In genomic region chr5:33441241-33441844, GRCh38 we compare ENCODE assay signal across 8 cellular contexts. TPM values are rescaled to one million over a fixed set of nuclear protein-coding genes. Genes with fewer than 3 reads are reported as not detected.
DNase-seq lines count a peak whose midpoint lies in the region; ATAC-seq, FAIRE-seq and TF ChIP-seq lines count a peak whose summit lies in the region.

No MANE protein-coding gene starts in this region.

- CTCF ChIA-PET in K562 (lab: Yijun Ruan, JAX; ENCODE audit: low intra/inter-chr PET ratio), result no interaction called here

- TF ChIP-seq CTCF in K562 (IDR thresholded peaks at IDR 0.05 in 2 of 3, conservative IDR thresholded peaks at IDR 0.05 in 1 of 3; ENCODE audit: insufficient read depth in 2 of 3, low read depth in 1 of 3, low read length in 3 of 3) (no peak), kidney epithelial cell (IDR thresholded peaks at IDR 0.05; ENCODE audit: insufficient read depth, low read length, poor library complexity, severe bottlenecking) (no peak)

- TSS peak; percentile 66 for BruUV-seq in K562 (replicated peaks; lab: Mats Ljungman, UMichigan)

- peak overlapping the region; percentile 98 for H3K27ac ChIP-seq in HUES6 (ENCODE audit: low read depth, low read length)
- peak overlapping the region; percentile 77 for H3K27ac ChIP-seq in SJSA1
- peak overlapping the region; percentile 99 for H3K27ac ChIP-seq in K562 (ENCODE audit: extremely low read depth, low read depth, low read length)

- peak; percentile 37 for TF ChIP-seq POLR2A in K562 (conservative IDR thresholded peaks at IDR 0.05)

- intact Hi-C loops in K562 (cut with micrococcal nuclease), result loop anchor here (2.0 kb wide), 1 partner anchor 33 kb away; no protein-coding TSS in a partner anchor

- H3K27me3 ChIP-seq in HUES6 (ENCODE audit: control insufficient read depth, insufficient read depth, low read length), result no peaks in the 10 kb centered on the region
- H3K27me3 ChIP-seq in SJSA1 (replicated peaks), result no peaks in the 10 kb centered on the region
- H3K27me3 ChIP-seq in K562 (ENCODE audit: control insufficient read depth in 2 of 2, insufficient read depth in 2 of 2, low read length in 2 of 2), result no peaks in the 10 kb centered on the region
- H3K27me3 ChIP-seq in kidney epithelial cell (ENCODE audit: control insufficient read depth, insufficient read depth, low read length), result no peaks in the 10 kb centered on the region

- 1% methylated on average over 16 of the region's 16 CpGs for WGBS in K562 (ENCODE audit: insufficient coverage, low coverage, missing lambda C conversion rate)

- H3K4me2 ChIP-seq in K562 (ENCODE audit: insufficient read depth, low read length), result peak overlapping the region; percentile 90

- peaks cover 74% of the 10 kb centered on the region for H3K79me2 ChIP-seq in K562 (ENCODE audit: control insufficient read depth, insufficient read depth, low read length)

- in situ Hi-C loops in K562 (cut with MboI), result loop anchor here (25.0 kb wide), 1 partner anchor 1021 kb away; no protein-coding TSS in a partner anchor

- H3K9ac ChIP-seq in HUES6 (ENCODE audit: low read length), result peak overlapping the region; percentile 99
- peak overlapping the region; percentile 93 to 99 for H3K9ac ChIP-seq in K562 (ENCODE audit: insufficient read depth in 1 of 2, low read depth in 2 of 2, low read length in 2 of 2)

- H4K20me1 ChIP-seq in K562 (replicated peaks; ENCODE audit: control insufficient read depth, insufficient read depth, low read length), result peaks cover 22% of the 10 kb centered on the region

- TF ChIP-seq RAD21 in K562 (CRISPR knock-in tag; conservative IDR thresholded peaks at IDR 0.05 in 1 of 2, IDR thresholded peaks at IDR 0.05 in 1 of 2), result no peak

- ATAC-seq in K562, result peak; percentile 69
- ATAC-seq in GM18858 (IDR thresholded peaks at IDR 0.05; ENCODE audit: unreplicated experiment), result no peak

- H2AFZ ChIP-seq in K562 (ENCODE audit: low read depth, low read length), result peak overlapping the region; percentile 95

- POLR2A ChIA-PET in K562 (lab: Yijun Ruan, JAX), result interaction anchor here (0.6 to 2.8 kb wide), 9 partner anchors 16 to 970 kb away, joined by 3 to 10 read pairs (median 3); no protein-coding TSS in a partner anchor

- H3K4me3 ChIP-seq in HUES6 (ENCODE audit: low read depth, low read length), result peak overlapping the region; percentile 94
- H3K4me3 ChIP-seq in SJSA1, result peak overlapping the region; percentile 56
- H3K4me3 ChIP-seq in K562, result peak overlapping the region; percentile 94
- peak overlapping the region; percentile 79 for H3K4me3 ChIP-seq in kidney epithelial cell (ENCODE audit: low read depth, low read length)

- FAIRE-seq in GM18507 (lab: Jason Lieb, UNC) (peak; percentile 38), K562 (lab: Jason Lieb, UNC) (no peak)

- DNase-seq in A172 (ENCODE audit: low spot score) (peak; percentile 68), GM18507 (ENCODE audit: extremely low spot score, insufficient read length, low read depth) (no peak), SJSA1 (ENCODE audit: low read depth in 1 of 2, low spot score in 2 of 2) (no peak), K562 (ENCODE audit: extremely low read depth in 1 of 4, low spot score in 3 of 4) (peak; percentile 76 to 92 (median 80)), kidney epithelial cell (ENCODE audit: low read depth) (no peak)
- DNase-seq in stimulated activated CD8-positive, alpha-beta memory T cell treated with anti-CD3 and anti-CD28 coated beads, Interleukin-12 subunit alpha, Interleukin-12 subunit beta, amount 100 ng/mL, for 4 hours (ENCODE audit: low read depth), result peak; percentile 31

- TF ChIP-seq EP300 in K562 (IDR thresholded peaks at IDR 0.05; ENCODE audit: low read length), result no peak

- H3K9me3 ChIP-seq in HUES6 (ENCODE audit: control insufficient read depth, insufficient read depth, low read depth, low read length), result no peaks in the 10 kb centered on the region
- no peaks in the 10 kb centered on the region for H3K9me3 ChIP-seq in SJSA1 (replicated peaks)
- no peaks in the 10 kb centered on the region for H3K9me3 ChIP-seq in K562 (replicated peaks; ENCODE audit: control insufficient read depth, insufficient read depth, low read depth, low read length)

- H3K9me1 ChIP-seq in K562 (ENCODE audit: control insufficient read depth, insufficient read depth, low read length), result peaks cover 5% of the 10 kb centered on the region

- H3K4me1 ChIP-seq in HUES6 (ENCODE audit: control insufficient read depth, insufficient read depth, low read length) (peaks cover 23% of the 10 kb centered on the region), SJSA1 (replicated peaks) (0 out of 2 replicates have a peak, but pooled peaks cover 3% of the 10 kb centered on the region), K562 (replicated peaks in 1 of 2; ENCODE audit: control insufficient read depth in 2 of 2, insufficient read depth in 2 of 2, low read length in 2 of 2) (peaks cover 6 to 14% of the 10 kb centered on the region in 2 experiments; a peak in 4 of 5 replicates)

- H3K36me3 ChIP-seq in HUES6 (ENCODE audit: control insufficient read depth, insufficient read depth, low read length) (peaks cover 39% of the 10 kb centered on the region), SJSA1 (peaks cover 15% of the 10 kb centered on the region), K562 (ENCODE audit: control insufficient read depth, insufficient read depth, low read length) (peaks cover 34% of the 10 kb centered on the region), kidney epithelial cell (ENCODE audit: control insufficient read depth, insufficient read depth, low read length) (no peaks in the 10 kb centered on the region)

TF ChIP-seq in K562, 482 proteins besides CTCF, POLR2A, EP300 and RAD21 (continues in another document):
- TF ChIP-seq NCOA4 (IDR thresholded peaks at IDR 0.05; ENCODE audit: partially characterized antibody) (no peak), RBBP5 (IDR thresholded peaks at IDR 0.05; ENCODE audit: borderline replicate concordance, insufficient read depth, low read length, poor library complexity, severe bottlenecking) (peak; percentile 15), GATA2 (CRISPR knock-in tag; IDR thresholded peaks at IDR 0.05) (no peak), ZNF263 (CRISPR knock-in tag; IDR thresholded peaks at IDR 0.05; ENCODE audit: borderline replicate concordance) (peak; percentile 34; the same call in 1 of the 2 replicates), SP2 (IDR thresholded peaks at IDR 0.05; ENCODE audit: extremely low read depth, low read depth, low read length, poor library complexity, severe bottlenecking) (no peak), ZC3H11A (IDR thresholded peaks at IDR 0.05; ENCODE audit: low read depth, low read length) (no peak), ETV5 (CRISPR knock-in tag; IDR thresholded peaks at IDR 0.05; ENCODE audit: low read depth) (0 out of 2 replicates have a peak, but pooled peaks have one; percentile 8), ID3 (CRISPR knock-in tag; IDR thresholded peaks at IDR 0.05) (no peak), ID3 (tag; IDR thresholded peaks at IDR 0.05) (peak; percentile 13; the same call in 1 of the 2 replicates)
- TF ChIP-seq, protein P1, sequence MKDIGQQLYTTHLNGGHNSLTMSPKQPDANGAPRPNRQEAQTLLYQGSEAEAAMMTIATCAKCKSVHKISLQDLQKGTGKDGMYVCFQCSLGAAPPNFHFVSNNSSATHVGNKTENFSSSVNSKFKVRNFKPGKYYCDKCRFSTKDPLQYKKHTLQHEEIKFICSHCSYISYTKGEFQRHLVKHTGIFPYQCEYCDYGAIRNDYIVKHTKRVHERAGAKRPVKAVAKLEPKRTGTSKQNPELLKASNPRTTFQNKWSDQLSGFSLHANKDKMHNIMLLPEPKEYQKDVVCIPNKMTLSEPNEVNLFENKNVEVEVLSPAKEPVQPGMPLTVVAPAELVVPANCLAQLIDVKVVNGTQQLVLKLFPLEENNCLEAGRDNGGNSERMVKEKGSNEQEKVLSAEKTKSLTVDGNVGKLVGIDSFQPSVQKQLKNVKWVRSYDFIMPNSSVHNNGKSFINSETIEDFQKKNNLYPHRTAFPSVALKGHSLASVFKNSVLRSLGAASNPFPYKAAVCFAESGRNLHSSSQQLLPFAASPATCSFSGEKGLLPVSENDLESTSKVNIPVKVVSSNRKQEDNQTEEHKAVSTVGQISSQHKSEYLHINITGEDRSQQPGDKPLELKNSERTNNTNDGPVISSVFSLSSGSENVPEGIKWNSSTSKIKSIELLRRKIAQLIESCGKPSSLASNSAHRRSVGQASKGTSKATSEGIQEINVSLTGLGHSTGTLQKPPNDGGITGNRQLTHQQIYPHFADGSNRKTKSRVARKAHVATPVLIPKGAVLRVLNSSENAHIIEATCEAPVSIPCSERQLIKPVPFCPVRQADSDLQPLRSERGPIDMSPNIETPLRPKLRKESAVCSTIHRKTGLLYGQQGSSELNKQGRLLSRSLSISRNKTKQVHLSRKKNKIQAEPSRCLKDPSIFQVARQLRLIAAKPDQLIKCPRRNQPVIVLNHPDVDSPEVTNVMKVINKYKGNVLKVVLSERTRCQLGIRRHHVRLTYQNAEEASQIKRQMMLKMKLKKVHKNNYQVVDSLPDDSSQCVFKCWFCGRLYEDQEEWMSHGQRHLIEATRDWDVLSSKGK (CRISPR knock-in tag; IDR thresholded peaks at IDR 0.05), result no peak

RNA-seq across cellular contexts. Expression of gene TARS1, which starts 0.6 kb away (rescaled TPM):
- 267 and 434 TPM in 2 replicates for total RNA-seq in A172 (2014; rRNA removed; shearing (Covaris generic))
- total RNA-seq in SJSA1 (2014; rRNA removed; shearing (Covaris generic)), result 117 and 163 TPM in 2 replicates
- total RNA-seq in K562 (2011; cell fraction: chromatin; rRNA removed; ENCODE audit: low replicate concordance), result 103 and 264 TPM in 2 replicates
- 71.0 and 79.4 TPM in 2 replicates for total RNA-seq in K562 (2011; cell fraction: nucleolus; rRNA removed)
- total RNA-seq in K562 (2011; cell fraction: nucleoplasm; rRNA removed), result 118 and 145 TPM in 2 replicates
- total RNA-seq in K562 (2014; rRNA removed) (313 and 459 TPM in 2 replicates), K562 (2014; rRNA removed; fragmentation: Illumina TruSeq; extraction: Trizol) (518 and 562 TPM in 2 replicates), K562 (2015; rRNA removed; fragmentation: Illumina TruSeq; extraction: Trizol) (396 and 450 TPM in 2 replicates), K562 (2021) (328 and 333 TPM in 2 replicates), kidney epithelial cell (314 and 320 TPM in 2 replicates)
- polyA plus RNA-seq in K562 (2011; rRNA removed) (219 and 292 TPM in 2 replicates), K562 (2014; fragmentation: Illumina TruSeq; extraction: Trizol) (369 and 439 TPM in 2 replicates), K562 (2014; fragmentation: Nextera tagmentation; extraction: Ambion mirVana) (100 to 1,000 TPM; 263 to 497 TPM), K562 (2014; rRNA removed) (352 and 378 TPM in 2 replicates)
- polyA plus RNA-seq in K562 (2011; cell fraction: cytosol; rRNA removed), result 64.6 and 107 TPM in 2 replicates
- polyA plus RNA-seq in K562 (2011; cell fraction: nucleus; rRNA removed), result 76.5 and 142 TPM in 2 replicates
- polyA plus RNA-seq in K562 (2012), result 257 and 341 TPM in 2 replicates
- 320 and 372 TPM in 2 replicates for polyA minus RNA-seq in K562 (2011; rRNA and poly(A)+ RNA removed)
- 125 and 132 TPM in 2 replicates for polyA minus RNA-seq in K562 (2011; cell fraction: cytosol; rRNA and poly(A)+ RNA removed)
- polyA minus RNA-seq in K562 (2011; cell fraction: nucleus; rRNA and poly(A)+ RNA removed), result 48.9 and 142 TPM in 2 replicates

Comparison
In these comparisons a context has a peak if more than half of its experiments do, and no peak if none do; other contexts are left out.
1. DNase-seq: peak in A172 (single experiment), K562 (4 of 4) and stimulated activated CD8-positive, alpha-beta memory T cell treated with anti-CD3 and anti-CD28 coated beads, Interleukin-12 subunit alpha, Interleukin-12 subunit beta, amount 100 ng/mL, for 4 hours (single experiment); none in GM18507 (single experiment), SJSA1 (0 of 2) and kidney epithelial cell (single experiment).
2. Peak in every context shown above with its lines, with median percentiles within 50 percentile points of each other: H3K27ac ChIP-seq and H3K4me3 ChIP-seq.